ENCODE assay signal across 21 cellular contexts in genomic region chr2:74602553-74603281, GRCh38. TPM values are rescaled to one million over a fixed set of nuclear protein-coding genes. Genes with fewer than 3 reads are reported as not detected.
DNase-seq lines count a peak whose midpoint lies in the region; ATAC-seq, FAIRE-seq and TF ChIP-seq lines count a peak whose summit lies in the region.
"Had no signal": no experiment of that assay in that cellular context is flagged by ENCODE, and none has a peak within 500 bp of the region (broad histone marks: within the 10 kb centered on the region; RNA-seq: fewer than 3 reads in every experiment).

No MANE protein-coding gene starts in this region.

- CTCF ChIA-PET in BJ (lab: Yijun Ruan, JAX): interaction anchor here (0.6 to 7.5 kb wide), 4 partner anchors 16 to 120 kb away, joined by 3 to 50 read pairs (median 4); partner anchors contain the start of genes CCDC142 and TTC31

- H3K4me3 Mint-ChIP-seq in astrocyte (ENCODE audit: unreplicated experiment): no peak overlapping the region
- H3K4me3 Mint-ChIP-seq: IgD-negative memory B cell, naive B cell had no signal

- ATAC-seq in HG03439 (IDR thresholded peaks at IDR 0.05; ENCODE audit: unreplicated experiment): no peak
- ATAC-seq: left colon had no signal

- peaks cover 8% of the 10 kb centered on the region for H3K27me3 ChIP-seq in BJ (ENCODE audit: control insufficient read depth, insufficient read depth, low read length)
- H3K27me3 ChIP-seq in astrocyte (ENCODE audit: insufficient read depth, low read length): peaks cover 28% of the 10 kb centered on the region
- no peaks in the 10 kb centered on the region for H3K27me3 ChIP-seq in H7 (ENCODE audit: control insufficient read depth, insufficient read depth, low read length)

- H3K36me3 ChIP-seq in BJ (ENCODE audit: control insufficient read depth, insufficient read depth, low read length) (no peaks in the 10 kb centered on the region), astrocyte (ENCODE audit: insufficient read depth, low read length) (no peaks in the 10 kb centered on the region), H7 (replicated peaks; ENCODE audit: control insufficient read depth, insufficient read depth, low read length) (no peaks in the 10 kb centered on the region)

- DNase-seq in BJ (ENCODE audit: low read depth): peak; percentile 41
- peak; percentile 31 for DNase-seq in HFF-Myc (ENCODE audit: extremely low read depth, low read depth)
- DNase-seq in astrocyte (ENCODE audit: low read depth): peak; percentile 85
- peak; percentile 63 for DNase-seq in iris pigment epithelial cell (ENCODE audit: low read depth)
- DNase-seq in GM13976 (ENCODE audit: low spot score): no peak
- no peak for DNase-seq in H7
- DNase-seq in HK-2 (ENCODE audit: unreplicated experiment): no peak
- DNase-seq: left colon; naive B cell; NCI-H1694; NCI-H748 treated with DMSO at 0.1 percent for 48 hours; SHP77; stimulated activated CD4-positive, alpha-beta T cell treated with anti-CD3 and anti-CD28 coated beads, Interleukin-4, amount 100 ng/mL, for 1 hour; stimulated activated naive CD4-positive, alpha-beta T cell; T1000 had no signal

- TF ChIP-seq CTCF in BJ (IDR thresholded peaks at IDR 0.05; ENCODE audit: insufficient read depth, low read depth, low read length): no peak
- TF ChIP-seq CTCF in HFF-Myc (IDR thresholded peaks at IDR 0.05; ENCODE audit: low read depth, low read length, missing control alignments): no peak
- no peak for TF ChIP-seq CTCF in astrocyte (IDR thresholded peaks at IDR 0.05; ENCODE audit: insufficient read depth, low read depth, low read length)
- TF ChIP-seq CTCF in GM13976 (IDR thresholded peaks at IDR 0.05; ENCODE audit: borderline replicate concordance, control extremely low read depth, extremely low read depth, insufficient read depth, missing control alignments): no peak

- no peaks in the 10 kb centered on the region for H3K36me3 Mint-ChIP-seq in astrocyte (ENCODE audit: low read depth, unreplicated experiment)
- H3K36me3 Mint-ChIP-seq: activated naive CD4-positive, alpha-beta T cell treated with anti-CD3 and anti-CD28 coated beads, Interleukin-2, amount 50 U/mL, for 72 hours; IgD-negative memory B cell; naive B cell had no signal

- no peak overlapping the region for H3K27ac Mint-ChIP-seq in astrocyte (ENCODE audit: unreplicated experiment)
- H3K27ac Mint-ChIP-seq: IgD-negative memory B cell, naive B cell had no signal

- H3K9me3 Mint-ChIP-seq in astrocyte (ENCODE audit: unreplicated experiment): no peaks in the 10 kb centered on the region
- H3K9me3 Mint-ChIP-seq: activated naive CD4-positive, alpha-beta T cell treated with anti-CD3 and anti-CD28 coated beads, Interleukin-2, amount 50 U/mL, for 72 hours; IgD-negative memory B cell; naive B cell had no signal

- H3K27me3 Mint-ChIP-seq in astrocyte (ENCODE audit: low read depth, unreplicated experiment): peaks cover 3% of the 10 kb centered on the region

- in situ Hi-C loops in GM13976 (cut with MboI; ENCODE audit: low sequenced_read_pairs, unreplicated experiment): no loop called here

- POLR2A ChIA-PET in BJ (lab: Charles Lee): interaction anchor here (0.5 kb wide), 1 partner anchor 73 kb away, joined by 4 read pairs; the partner anchor contains the start of genes AUP1 and HTRA2

- H3K9me3 ChIP-seq in astrocyte (ENCODE audit: insufficient read depth, low read depth, low read length): no peaks in the 10 kb centered on the region

- peaks cover 4% of the 10 kb centered on the region for H3K4me1 ChIP-seq in astrocyte (ENCODE audit: insufficient read depth, low read length)

- no peaks in the 10 kb centered on the region for H3K79me2 ChIP-seq in astrocyte (ENCODE audit: insufficient read depth, low read length)

- H3K4me3 ChIP-seq in BJ (ENCODE audit: low read depth, low read length) (no peak overlapping the region), HFF-Myc (replicated peaks; ENCODE audit: low read depth, low read length) (no peak overlapping the region), astrocyte (ENCODE audit: insufficient read depth, low read depth, low read length) (no peak overlapping the region), H7 (ENCODE audit: insufficient read depth, low read depth, low read length) (no peak overlapping the region)

- H3K4me2 ChIP-seq in astrocyte (ENCODE audit: low read length): no peak overlapping the region

- H2AFZ ChIP-seq in astrocyte (ENCODE audit: low read depth, low read length): no peak overlapping the region

- FAIRE-seq in astrocyte (lab: Jason Lieb, UNC): no peak
- FAIRE-seq: G401.6 had no signal

- H3K4me1 Mint-ChIP-seq in astrocyte (ENCODE audit: low read depth, unreplicated experiment): peaks cover 3% of the 10 kb centered on the region

- H3K27ac ChIP-seq in astrocyte (ENCODE audit: low read depth, low read length): no peak overlapping the region
- H3K27ac ChIP-seq: C4-2B had no signal

- H3K9ac ChIP-seq in astrocyte (ENCODE audit: low read length): no peak overlapping the region

- H4K20me1 ChIP-seq in astrocyte (ENCODE audit: insufficient read depth, low read length): no peaks in the 10 kb centered on the region

RNA-seq across cellular contexts. Expression of gene M1AP, which starts 45.4 kb away (rescaled TPM):
- polyA plus RNA-seq in BJ (2011; rRNA removed): 0.33 and 0.47 TPM in 2 replicates
- polyA minus RNA-seq in BJ (2011; rRNA and poly(A)+ RNA removed): 0.33 TPM in 1 of 2 replicates, not detected in the other
- 0.20 TPM in 1 of 2 replicates, not detected in the other for total RNA-seq in astrocyte
- 3.9 and 4.8 TPM in 2 replicates for total RNA-seq in H7 (2014; rRNA removed; shearing (Covaris generic))
- total RNA-seq: activated naive CD4-positive, alpha-beta T cell treated with anti-CD3 and anti-CD28 coated beads, Interleukin-2, amount 50 U/mL, for 72 hours; dermis microvascular lymphatic vessel endothelial cell had no signal
- polyA plus RNA-seq: IgD-negative memory B cell had no signal

RNA-seq across cellular contexts. Expression of gene DOK1, which starts 48.2 kb away (rescaled TPM):
- 19.8 and 28.7 TPM in 2 replicates for polyA plus RNA-seq in BJ (2011; rRNA removed)
- polyA minus RNA-seq in BJ (2011; rRNA and poly(A)+ RNA removed): 18.5 and 29.9 TPM in 2 replicates
- total RNA-seq in astrocyte: 19.1 and 19.3 TPM in 2 replicates
- 4.9 and 6.9 TPM in 2 replicates for total RNA-seq in H7 (2014; rRNA removed; shearing (Covaris generic))

RNA-seq across cellular contexts. Expression of gene LOXL3, which starts 49.0 kb away (rescaled TPM):
- polyA plus RNA-seq in BJ (2011; rRNA removed): 95.8 and 130 TPM in 2 replicates
- 70.1 and 140 TPM in 2 replicates for polyA minus RNA-seq in BJ (2011; rRNA and poly(A)+ RNA removed)
- total RNA-seq in astrocyte: 17.6 and 33.8 TPM in 2 replicates
- 6.6 and 7.7 TPM in 2 replicates for total RNA-seq in H7 (2014; rRNA removed; shearing (Covaris generic))

RNA-seq across cellular contexts. Expression of gene SEMA4F, which starts 51.3 kb away (rescaled TPM):
- polyA plus RNA-seq in BJ (2011; rRNA removed): 8.4 and 10.2 TPM in 2 replicates
- polyA minus RNA-seq in BJ (2011; rRNA and poly(A)+ RNA removed): 5.1 and 6.2 TPM in 2 replicates
- 12.5 and 13.9 TPM in 2 replicates for total RNA-seq in astrocyte
- 1.1 and 1.3 TPM in 2 replicates for total RNA-seq in H7 (2014; rRNA removed; shearing (Covaris generic))

Comparison
In these comparisons a context has a peak if more than half of its experiments do, and no peak if none do; other contexts are left out.
1. DNase-seq: peak in BJ (single experiment), HFF-Myc (single experiment), astrocyte (single experiment) and iris pigment epithelial cell (single experiment); none in GM13976 (single experiment), H7 (single experiment) and HK-2 (single experiment).